In genomic region chr6:9397981-9398559, GRCh38 we compare ENCODE assay signal across 9 cellular contexts.
DNase-seq lines count a peak whose midpoint lies in the region; ATAC-seq, FAIRE-seq and TF ChIP-seq lines count a peak whose summit lies in the region.
"Had no signal": no experiment of that assay in that cellular context is flagged by ENCODE, and none has a peak within 500 bp of the region (broad histone marks: within the 10 kb centered on the region; RNA-seq: fewer than 3 reads in every experiment).

No MANE protein-coding gene starts in this region.

- H3K27ac Mint-ChIP-seq in stimulated activated naive B cell treated with anti-CD40 and anti-IgM and Interleukin-4, amounts not matched to agents 10 μg/mL and 1 μg/mL and 100 μg/mL, for 72 hours, result no peak overlapping the region
- H3K27ac Mint-ChIP-seq: IgD-negative memory B cell had no signal

- H3K9me3 Mint-ChIP-seq in stimulated activated naive B cell treated with anti-CD40 and anti-IgM and Interleukin-4, amounts not matched to agents 10 μg/mL and 1 μg/mL and 100 μg/mL, for 72 hours, result peaks cover 0 to 3% of the 10 kb centered on the region in 2 donors

- FAIRE-seq in frontal cortex (lab: Jason Lieb, UNC), result no peak

- H3K4me3 ChIP-seq in prostate gland, result no peak overlapping the region

- TF ChIP-seq POLR2A in prostate gland (IDR thresholded peaks at IDR 0.05), result no peak

- intact Hi-C loops in prostate gland (cut with DNase I), result no loop called here

- H3K36me3 Mint-ChIP-seq in stimulated activated naive B cell treated with anti-CD40 and anti-IgM and Interleukin-4, amounts not matched to agents 10 μg/mL and 1 μg/mL and 100 μg/mL, for 72 hours, result no peaks in the 10 kb centered on the region
- H3K36me3 Mint-ChIP-seq: IgD-negative memory B cell had no signal

- H3K36me3 ChIP-seq in prostate gland, result no peaks in the 10 kb centered on the region

- no peaks in the 10 kb centered on the region for H3K4me1 Mint-ChIP-seq in stimulated activated naive B cell treated with anti-CD40 and anti-IgM and Interleukin-4, amounts not matched to agents 10 μg/mL and 1 μg/mL and 100 μg/mL, for 72 hours
- H3K4me1 Mint-ChIP-seq: IgD-negative memory B cell had no signal

- TF ChIP-seq CTCF in prostate gland (IDR thresholded peaks at IDR 0.05), result no peak

- no peaks in the 10 kb centered on the region for H3K27me3 ChIP-seq in prostate gland (replicated peaks; ENCODE audit: insufficient read depth)

- no peaks in the 10 kb centered on the region for H3K9me3 ChIP-seq in prostate gland

- H3K4me3 Mint-ChIP-seq in stimulated activated naive B cell treated with anti-CD40 and anti-IgM and Interleukin-4, amounts not matched to agents 10 μg/mL and 1 μg/mL and 100 μg/mL, for 72 hours, result no peak overlapping the region
- H3K4me3 Mint-ChIP-seq: IgD-negative memory B cell had no signal

- DNase-seq in NCI-H1092 (lab: John Stamatoyannopoulos, UW) (peak; percentile 46), NCI-H345 treated with DMSO at 0.1 percent for 48 hours (lab: John Stamatoyannopoulos, UW; ENCODE audit: unreplicated experiment) (peak; percentile 4), epithelial cell of prostate (ENCODE audit: low read depth, low spot score) (peak; percentile 16), prostate gland (ENCODE audit: low spot score) (peak; percentile 78), frontal cortex (ENCODE audit: low spot score in 2 of 2) (no peak)
- no peak for DNase-seq in stimulated activated naive B cell treated with anti-CD40 and anti-IgM and Interleukin-4, amounts not matched to agents 10 μg/mL and 1 μg/mL and 100 μg/mL, for 72 hours
- DNase-seq: stimulated activated CD4-positive, alpha-beta T cell treated with anti-CD3 and anti-CD28 coated beads, Interleukin-2, amount 100 ng/mL, for 48 hours had no signal

- no peak for ATAC-seq in stimulated activated naive B cell treated with anti-CD40 and anti-IgM and Interleukin-4, amounts not matched to agents 10 μg/mL and 1 μg/mL and 100 μg/mL, for 72 hours (replicated peaks)
- ATAC-seq in HG02973 (IDR thresholded peaks at IDR 0.05; ENCODE audit: unreplicated experiment), result no peak

- H3K27me3 Mint-ChIP-seq in stimulated activated naive B cell treated with anti-CD40 and anti-IgM and Interleukin-4, amounts not matched to agents 10 μg/mL and 1 μg/mL and 100 μg/mL, for 72 hours, result peaks cover 6 to 8% of the 10 kb centered on the region in 2 donors

- H3K27ac ChIP-seq in epithelial cell of prostate, result no peak overlapping the region
- peak overlapping the region in 1 of 2 donors; percentile 55 for H3K27ac ChIP-seq in prostate gland

- no peaks in the 10 kb centered on the region for H3K4me1 ChIP-seq in prostate gland (replicated peaks)

- 73% methylated on average over 10 of the region's 10 CpGs for WGBS in prostate gland

Comparison
In these comparisons a context has a peak if more than half of its experiments do, and no peak if none do; other contexts are left out.
1. DNase-seq: peak in NCI-H1092 (single experiment), NCI-H345 treated with DMSO at 0.1 percent for 48 hours (single experiment), epithelial cell of prostate (single experiment) and prostate gland (single experiment); none in stimulated activated naive B cell treated with anti-CD40 and anti-IgM and Interleukin-4, amounts not matched to agents 10 μg/mL and 1 μg/mL and 100 μg/mL, for 72 hours (single experiment) and frontal cortex (0 of 2).